Comparison of ENCODE assay signal across 15 cellular contexts in the genomic region with DNA sequence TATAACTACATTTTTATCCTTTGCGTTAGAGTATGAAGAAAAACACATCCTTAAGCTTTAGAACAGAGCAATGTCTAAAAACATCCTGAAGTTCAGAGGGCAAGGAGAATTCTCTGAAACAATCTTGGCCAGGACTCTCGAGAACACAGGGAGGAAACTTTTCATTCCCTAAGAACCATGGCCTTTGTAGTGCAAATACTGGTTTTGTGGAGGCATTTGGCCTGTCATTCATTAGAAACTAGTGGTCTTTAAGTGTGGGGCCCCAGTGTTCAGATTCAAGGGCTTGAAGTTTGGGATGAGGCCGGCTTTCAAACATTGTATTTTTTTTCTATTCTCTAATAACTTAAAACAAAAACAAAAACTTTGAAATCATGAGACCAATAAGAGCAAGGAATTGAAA.
"Had no signal": no experiment of that assay in that cellular context is flagged by ENCODE, and none has a peak within 500 bp of the region (broad histone marks: within the 10 kb centered on the region; RNA-seq: fewer than 3 reads in every experiment).

No MANE protein-coding gene starts in this region.

- H3K4me3 ChIP-seq: heart right ventricle, lower lobe of right lung had no signal

- H3K27ac ChIP-seq: lower lobe of right lung had no signal

- H3K36me3 Mint-ChIP-seq: natural killer cell had no signal

- H3K36me3 ChIP-seq: heart right ventricle, lower lobe of right lung had no signal

- H3K9me3 ChIP-seq: heart right ventricle, lower lobe of right lung had no signal

- H3K4me3 Mint-ChIP-seq: natural killer cell had no signal

- H3K27ac Mint-ChIP-seq: natural killer cell had no signal

- H3K4me1 Mint-ChIP-seq: natural killer cell had no signal

- ATAC-seq: left cardiac atrium; lower lobe of right lung; natural killer cell; stimulated activated naive CD8-positive, alpha-beta T cell treated with anti-CD3 and anti-CD28 coated beads, Interleukin-15, Interleukin-2, amounts not matched to agents 100 U/mL and 50 U/mL, for 24 hours had no signal

- DNase-seq: activated CD4-positive, alpha-beta T cell treated with anti-CD3 and anti-CD28 coated beads, Interleukin-2, amount 50 U/mL, for 1 hour; activated CD8-positive, alpha-beta memory T cell treated with anti-CD3 and anti-CD28 coated beads, Interleukin-2, amount 50 U/mL, for 48 hours; activated effector memory CD4-positive, alpha-beta T cell treated with anti-CD3 and anti-CD28 coated beads, Interleukin-2, amount 50 U/mL, for 16 hours; activated naive CD4-positive, alpha-beta T cell treated with anti-CD3 and anti-CD28 coated beads, Interleukin-2, amount 50 U/mL, for 16 hours; activated T-cell treated with anti-CD3 and anti-CD28 coated beads, Interleukin-2, amount 50 U/mL, for 48 hours; heart right ventricle; left cardiac atrium; lower lobe of right lung; natural killer cell; retina; stimulated activated CD4-positive, alpha-beta T cell treated with anti-CD3 and anti-CD28 coated beads, Interleukin-2, amount 100 ng/mL, for 24 hours; stimulated activated naive CD8-positive, alpha-beta T cell treated with anti-CD3 and anti-CD28 coated beads, Interleukin-15, Interleukin-2, amounts not matched to agents 100 U/mL and 50 U/mL, for 24 hours; T-helper 1 cell; T1000; trophoblast cell had no signal

- H3K4me1 ChIP-seq: lower lobe of right lung had no signal
